17 cellular contexts compared by ENCODE assay signal in genomic region chr12:57811028-57811755, GRCh38. TPM values are rescaled to one million over a fixed set of nuclear protein-coding genes. Genes with fewer than 3 reads are reported as not detected.
DNase-seq lines count a peak whose midpoint lies in the region; TF ChIP-seq lines count a peak whose summit lies in the region.
"Had no signal": no experiment of that assay in that cellular context is flagged by ENCODE, and none has a peak within 500 bp of the region (broad histone marks: within the 10 kb centered on the region; RNA-seq: fewer than 3 reads in every experiment).

No MANE protein-coding gene starts in this region.

- no peak overlapping the region for H3K27ac ChIP-seq in SJCRH30
- no peak overlapping the region for H3K27ac ChIP-seq in thyroid gland
- H3K27ac ChIP-seq: HL-60 had no signal

- no peak for TF ChIP-seq POLR2A in thyroid gland (IDR thresholded peaks at IDR 0.05)

- H3K9me3 ChIP-seq in SJCRH30 (replicated peaks) (no peaks in the 10 kb centered on the region), thyroid gland (no peaks in the 10 kb centered on the region)

- intact Hi-C loops in thyroid gland (cut with DNase I): no loop called here

- peak; percentile 56 for DNase-seq in COLO668 (lab: John Stamatoyannopoulos, UW; ENCODE audit: unreplicated experiment)
- peak; percentile 75 for DNase-seq in NCI-H510A (lab: John Stamatoyannopoulos, UW)
- peak; percentile 67 to 79 for DNase-seq in SJCRH30
- DNase-seq in mesenteric fat pad (ENCODE audit: low spot score): peak; percentile 64
- DNase-seq in SW480 (ENCODE audit: low spot score): no peak
- no peak for DNase-seq in activated gamma-delta T cell treated with Interleukin-2 at 50 U/mL for 16 hours
- DNase-seq in thyroid gland: no peak
- DNase-seq: C1 segment of cervical spinal cord; CD4-positive, alpha-beta memory T cell; NCI-H1092; NCI-H1417 treated with DMSO at 0.1 percent for 48 hours; NCI-H1694 treated with DMSO at 0.1 percent for 48 hours; NCI-H2081; NCI-H2227 treated with DMSO at 0.1 percent for 48 hours; NCI-H524; NCI-H748 treated with DMSO at 0.1 percent for 48 hours had no signal

- H3K27me3 ChIP-seq in SJCRH30 (no peaks in the 10 kb centered on the region), thyroid gland (no peaks in the 10 kb centered on the region)

- H3K36me3 ChIP-seq in SJCRH30 (peaks cover 32% of the 10 kb centered on the region), thyroid gland (peaks cover 29 to 40% of the 10 kb centered on the region in 2 donors)

- TF ChIP-seq CTCF in thyroid gland (IDR thresholded peaks at IDR 0.05): no peak

- WGBS in thyroid gland, 2 donors: 91 to 96% methylated on average over 9 to 10 of the region's 10 CpGs

- H3K4me1 ChIP-seq in SJCRH30: no peaks in the 10 kb centered on the region; the same call in 1 of the 2 replicates
- no peaks in the 10 kb centered on the region for H3K4me1 ChIP-seq in thyroid gland

- H3K4me3 ChIP-seq in SJCRH30 (no peak overlapping the region), thyroid gland (replicated peaks in 1 of 3) (no peak overlapping the region)

RNA-seq across cellular contexts. Expression of gene AVIL, which starts 7.3 kb away (rescaled TPM):
- 107 and 111 TPM in 2 replicates for total RNA-seq in SJCRH30 (2014; rRNA removed; shearing (Covaris generic))
- total RNA-seq in mesenteric fat pad (5.7 TPM), thyroid gland (10 to 100 TPM in 1 of 4 donors, 1 to 10 TPM in 3; 5.1 to 15.7 (median 7.8) TPM)

RNA-seq across cellular contexts. Expression of gene TSFM, which starts 28.6 kb away (rescaled TPM):
- total RNA-seq in SJCRH30 (2014; rRNA removed; shearing (Covaris generic)): 440 and 505 TPM in 2 replicates
- total RNA-seq in mesenteric fat pad (32.7 TPM), thyroid gland (10 to 100 TPM; 19.4 to 32.0 (median 25.5) TPM)

RNA-seq across cellular contexts. Expression of gene CTDSP2, which starts 35.3 kb away (rescaled TPM):
- total RNA-seq in SJCRH30 (2014; rRNA removed; shearing (Covaris generic)): 803 and 887 TPM in 2 replicates
- total RNA-seq in mesenteric fat pad (156 TPM), thyroid gland (100 to 1,000 TPM in 3 of 4 donors, 10 to 100 TPM in 1; 91.5 to 190 (median 138) TPM)

RNA-seq across cellular contexts. Expression of gene EEF1AKMT3, which starts 38.8 kb away (rescaled TPM):
- total RNA-seq in SJCRH30 (2014; rRNA removed; shearing (Covaris generic)): 93.5 and 100 TPM in 2 replicates
- total RNA-seq in mesenteric fat pad: 7.2 TPM
- 10 to 100 TPM; 12.1 to 20.4 (median 16.5) TPM for total RNA-seq in thyroid gland

RNA-seq across cellular contexts. Expression of gene METTL1, which starts 39.3 kb away (rescaled TPM):
- total RNA-seq in SJCRH30 (2014; rRNA removed; shearing (Covaris generic)): 316 and 341 TPM in 2 replicates
- total RNA-seq in mesenteric fat pad (32.8 TPM), thyroid gland (10 to 100 TPM in 3 of 4 donors, 1 to 10 TPM in 1; 7.9 to 24.5 (median 13.1) TPM)

Comparison
In these comparisons a context has a peak if more than half of its experiments do, and no peak if none do; other contexts are left out.
1. DNase-seq: peak in COLO668 (single experiment), NCI-H510A (single experiment), SJCRH30 (2 of 2) and mesenteric fat pad (single experiment); none in SW480 (single experiment), activated gamma-delta T cell treated with Interleukin-2 at 50 U/mL for 16 hours (single experiment) and thyroid gland (0 of 2).
2. RNA of gene TSFM, which starts 28.6 kb away (total RNA-seq): 440 to 505 TPM in SJCRH30; 32.7 TPM in mesenteric fat pad (single experiment) and 19.4 to 32.0 TPM in thyroid gland; every median in the first group is over 10 times any median in the second.